In the genomic region with DNA sequence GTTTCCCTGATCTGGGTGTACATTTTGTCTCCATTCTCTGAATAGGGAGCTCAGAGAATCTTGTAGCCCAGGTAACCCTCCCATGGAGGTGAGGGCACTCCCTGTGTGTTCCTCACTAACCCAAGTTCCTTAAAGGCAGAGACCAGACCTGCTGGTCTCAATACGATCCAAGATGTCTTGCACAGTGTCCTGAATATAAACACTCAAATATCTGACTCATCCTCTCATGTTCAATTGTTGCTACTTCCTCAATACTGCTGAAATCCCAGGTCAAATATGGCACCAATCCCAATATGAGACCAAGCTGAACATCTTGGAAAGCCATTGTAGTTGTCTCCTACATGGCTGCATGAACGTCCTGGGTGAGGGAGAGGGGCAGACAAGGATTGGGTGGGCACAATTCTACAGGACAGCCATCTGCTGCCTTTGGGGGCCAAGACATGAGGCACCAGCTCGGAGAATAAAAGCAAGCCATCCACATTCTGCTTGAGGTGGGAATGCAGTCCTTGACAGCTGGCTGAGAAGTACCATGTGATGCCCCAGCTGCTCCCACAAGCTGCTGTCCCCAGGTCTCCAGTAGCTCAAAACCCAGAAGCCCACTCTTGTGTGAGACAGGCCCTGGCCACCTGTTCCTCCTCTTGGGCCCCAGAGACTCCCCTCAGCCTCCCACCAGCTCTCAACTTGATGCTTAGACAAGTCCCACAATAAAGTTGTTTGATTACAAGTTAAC, we compare ENCODE assay signal across 10 cellular contexts. TPM values are rescaled to one million over a fixed set of nuclear protein-coding genes. Genes with fewer than 3 reads are reported as not detected.
DNase-seq lines count a peak whose midpoint lies in the region; ATAC-seq and TF ChIP-seq lines count a peak whose summit lies in the region.
"Had no signal": no experiment of that assay in that cellular context is flagged by ENCODE, and none has a peak within 500 bp of the region (broad histone marks: within the 10 kb centered on the region; RNA-seq: fewer than 3 reads in every experiment).

No MANE protein-coding gene starts in this region.

- no peak for TF ChIP-seq POLR2A in spleen (IDR thresholded peaks at IDR 0.05)

- no peak overlapping the region for H3K4me2 ChIP-seq in PC-3 (ENCODE audit: low read length)

- no peaks in the 10 kb centered on the region for H3F3A ChIP-seq in PC-3 (ENCODE audit: low read length, unreplicated experiment)

- H3K9me2 ChIP-seq in PC-3 (replicated peaks; ENCODE audit: low read length): no peaks in the 10 kb centered on the region

- no peaks in the 10 kb centered on the region for H4K20me1 ChIP-seq in PC-3 (ENCODE audit: low read length)

- no peak for ATAC-seq in PC-3
- peak; percentile 68 for ATAC-seq in esophagus mucosa

- no peak for TF ChIP-seq CTCF in PC-3 (conservative IDR thresholded peaks at IDR 0.05; ENCODE audit: low read depth, low read length)
- TF ChIP-seq CTCF in spleen (IDR thresholded peaks at IDR 0.05 in 8 of 11, conservative IDR thresholded peaks at IDR 0.05 in 3 of 11): no peak

- no peaks in the 10 kb centered on the region for H3K36me3 ChIP-seq in PC-3 (ENCODE audit: low read depth, low read length)
- H3K36me3 ChIP-seq in spleen: no peaks in the 10 kb centered on the region

- intact Hi-C loops in PC-3 (cut with micrococcal nuclease) (no loop called here), spleen (cut with DNase I; ENCODE audit: low total_unique reads) (no loop called here)

- H3K4me3 ChIP-seq in PC-3 (ENCODE audit: low read length): no peak overlapping the region
- H3K4me3 ChIP-seq in spleen: no peak overlapping the region

- no peak overlapping the region for H3K27ac ChIP-seq in PC-3 (ENCODE audit: low read length)
- H3K27ac ChIP-seq in spleen: peak overlapping the region; percentile 22 to 97 (median 75)

- H2AFZ ChIP-seq in PC-3 (ENCODE audit: low read length): no peak overlapping the region

- 51 to 70% (median 68%) methylated on average over 3 of the region's 3 CpGs for WGBS in spleen, 5 donors

- H3K4me1 ChIP-seq in PC-3 (ENCODE audit: insufficient read depth, low read length): peaks cover 21% of the 10 kb centered on the region
- peaks cover 75 to 100% (median 99%) of the 10 kb centered on the region in 6 donors for H3K4me1 ChIP-seq in spleen

- CTCF ChIA-PET in PC-3 (lab: Charles Lee): no interaction called here

- DNase-seq in NCI-H2029 (lab: John Stamatoyannopoulos, UW) (peak; percentile 7), NCI-H2029 treated with DMSO at 0.1 percent for 48 hours (lab: John Stamatoyannopoulos, UW) (no peak), PC-3 (peak; percentile 11), spleen (no peak), nucleus accumbens (lab: John Stamatoyannopoulos, UW) (no peak), HT-29 (ENCODE audit: low spot score) (no peak), GM19240 (ENCODE audit: insufficient read length, low spot score) (no peak)
- DNase-seq: Right ventricle myocardium superior had no signal

- no peaks in the 10 kb centered on the region for H3K9me3 ChIP-seq in PC-3 (ENCODE audit: low read length)
- H3K9me3 ChIP-seq in spleen: no peaks in the 10 kb centered on the region

- H3K9ac ChIP-seq in PC-3 (ENCODE audit: low read length): no peak overlapping the region

- H3K27me3 ChIP-seq in PC-3 (ENCODE audit: low read length) (no peaks in the 10 kb centered on the region), spleen (replicated peaks in 1 of 7) (no peaks in the 10 kb centered on the region)

- POLR2A ChIA-PET in PC-3 (lab: Charles Lee; ENCODE audit: unreplicated experiment): no interaction called here

- peaks cover 90% of the 10 kb centered on the region for H3K79me2 ChIP-seq in PC-3 (ENCODE audit: low read length)

- no TSS peak for BruUV-seq in PC-3 (replicated peaks; lab: Mats Ljungman, UMichigan)

RNA-seq across cellular contexts. Expression of a gene that starts 18.2 kb away (rescaled TPM):
- 12.6 and 19.0 TPM in 2 replicates for total RNA-seq in PC-3 (2014; rRNA removed)
- total RNA-seq in esophagus mucosa: 18.6 TPM
- total RNA-seq in spleen: 100 to 1,000 TPM in 5 of 7 donors, 10 to 100 TPM in 2; 88.7 to 131 (median 106) TPM
- polyA plus RNA-seq in spleen: 10 to 100 TPM in 2 of 3 donors, 1 to 10 TPM in 1; 9.4 to 19.4 (median 10.0) TPM
- 20.4 and 25.1 TPM in 2 replicates for total RNA-seq in HT-29 (2014; rRNA removed; shearing (Covaris generic))

RNA-seq across cellular contexts. Expression of a gene that starts 33.1 kb away (rescaled TPM):
- total RNA-seq in PC-3 (2014; rRNA removed): not detected in 2 replicates
- not detected for total RNA-seq in esophagus mucosa
- not detected for total RNA-seq in spleen
- not detected for polyA plus RNA-seq in spleen
- total RNA-seq in HT-29 (2014; rRNA removed; shearing (Covaris generic)): 0.05 TPM in 1 of 2 replicates, not detected in the other
- total RNA-seq: lower leg skin, Right ventricle myocardium superior had no signal

Comparison
In these comparisons a context has a peak if more than half of its experiments do, and no peak if none do; other contexts are left out.
1. DNase-seq: peak in NCI-H2029 (single experiment) and PC-3 (single experiment); none in NCI-H2029 treated with DMSO at 0.1 percent for 48 hours (single experiment), spleen (single experiment), nucleus accumbens (0 of 56), HT-29 (single experiment) and GM19240 (single experiment).